9 cellular contexts compared by ENCODE assay signal in genomic region chr11:94521684-94522083, GRCh38. TPM values are rescaled to one million over a fixed set of nuclear protein-coding genes. Genes with fewer than 3 reads are reported as not detected.
DNase-seq lines count a peak whose midpoint lies in the region; ATAC-seq, FAIRE-seq and TF ChIP-seq lines count a peak whose summit lies in the region.
"Had no signal": no experiment of that assay in that cellular context is flagged by ENCODE, and none has a peak within 500 bp of the region (broad histone marks: within the 10 kb centered on the region; RNA-seq: fewer than 3 reads in every experiment).

No MANE protein-coding gene starts in this region.

- DNase-seq in G401 (ENCODE audit: low spot score) (peak; percentile 15), SW480 (ENCODE audit: low spot score) (peak; percentile 55), left lung (no peak), NCI-H1417 treated with DMSO at 0.1 percent for 48 hours (lab: John Stamatoyannopoulos, UW) (no peak), H54 (ENCODE audit: insufficient read length, low spot score) (no peak)
- DNase-seq in stimulated activated CD4-positive, alpha-beta T cell treated with anti-CD3 and anti-CD28 coated beads, Interleukin-2, amount 100 ng/mL, for 48 hours, result no peak

- no peak for TF ChIP-seq POLR2A in H54 (IDR thresholded peaks at IDR 0.05; ENCODE audit: low read depth, low read length)

- no peak for TF ChIP-seq CTCF in HEK293 (tag by site-specific recombination; IDR thresholded peaks at IDR 0.05)
- TF ChIP-seq CTCF in left lung (IDR thresholded peaks at IDR 0.05), result peak in 1 of 2 donors; percentile 38

- H3K4me1 ChIP-seq in HEK293 (ENCODE audit: control insufficient read depth, insufficient read depth, low read length) (no peaks in the 10 kb centered on the region), left lung (peaks cover 0 to 18% of the 10 kb centered on the region in 2 donors)
- H3K4me1 ChIP-seq: parathyroid adenoma had no signal

- H3K36me3 ChIP-seq in HEK293 (ENCODE audit: control insufficient read depth in 2 of 2, insufficient read depth in 1 of 2, low read length in 2 of 2) (no peaks in the 10 kb centered on the region), left lung (no peaks in the 10 kb centered on the region)

- peak; percentile 21 for ATAC-seq in left lung
- ATAC-seq in HG03565 (IDR thresholded peaks at IDR 0.05; ENCODE audit: unreplicated experiment), result no peak

- intact Hi-C loops in left lung (cut with DNase I), result no loop called here

- no peaks in the 10 kb centered on the region for H3K27me3 ChIP-seq in left lung

- H3K27ac ChIP-seq in HEK293 (ENCODE audit: extremely low read depth, low read depth, low read length) (no peak overlapping the region), left lung (no peak overlapping the region)
- H3K27ac ChIP-seq: parathyroid adenoma had no signal

- no peak for FAIRE-seq in H54 (lab: Jason Lieb, UNC)

- H3K9me3 ChIP-seq in HEK293 (ENCODE audit: control insufficient read depth, insufficient read depth, low read depth, low read length) (no peaks in the 10 kb centered on the region), left lung (no peaks in the 10 kb centered on the region)

- POLR2A ChIA-PET in HEK293 (lab: Yijun Ruan, JAX), result no interaction called here

- no peak overlapping the region for H3K4me3 ChIP-seq in HEK293 (ENCODE audit: low read depth, low read length)
- H3K4me3 ChIP-seq in left lung, result no peak overlapping the region

- in situ Hi-C loops in G401 (cut with HindIII; ENCODE audit: low sequenced_read_pairs), result no loop called here

- CTCF ChIA-PET in HEK293 (lab: Yijun Ruan, JAX), result interaction anchor here (0.7 to 1.6 kb wide), 11 partner anchors 9 to 784 kb away, joined by 3 to 6 read pairs (median 3); partner anchors contain the start of gene C11orf97

TF ChIP-seq in HEK293, 187 proteins besides CTCF, POLR2A, EP300 and RAD21:
- 0 out of 2 replicates have a peak, but pooled peaks have one; percentile 40 for TF ChIP-seq PRDM1 (tag by site-specific recombination; IDR thresholded peaks at IDR 0.05)
- TF ChIP-seq ZNF488 (tag by site-specific recombination; IDR thresholded peaks at IDR 0.05), result no peak
- 0 out of 2 replicates have a peak, but pooled peaks have one; percentile 14 for TF ChIP-seq ZNF654 (tag by site-specific recombination; IDR thresholded peaks at IDR 0.05; ENCODE audit: low read depth)

RNA-seq across cellular contexts. Expression of gene C11orf97, which starts 9.4 kb away (rescaled TPM):
- not detected in 2 replicates for total RNA-seq in G401 (2014; rRNA removed; shearing (Covaris generic))
- 1 to 10 TPM in 1 of 2 donors, not detected in 1; 1.8 TPM for total RNA-seq in left lung

RNA-seq across cellular contexts. Expression of gene FUT4, which starts 22.0 kb away (rescaled TPM):
- not detected in 2 replicates for total RNA-seq in G401 (2014; rRNA removed; shearing (Covaris generic))
- 1 to 10 TPM; 6.2 to 7.3 TPM for total RNA-seq in left lung

RNA-seq across cellular contexts. Expression of gene ANKRD49, which starts 27.9 kb away (rescaled TPM):
- total RNA-seq in G401 (2014; rRNA removed; shearing (Covaris generic)), result 13.2 and 17.7 TPM in 2 replicates
- total RNA-seq in left lung, result 10 to 100 TPM in 1 of 2 donors, 1 to 10 TPM in 1; 9.8 to 13.1 TPM

RNA-seq across cellular contexts. Expression of gene MRE11, which starts 28.0 kb away (rescaled TPM):
- 13.8 and 17.0 TPM in 2 replicates for total RNA-seq in G401 (2014; rRNA removed; shearing (Covaris generic))
- total RNA-seq in left lung, result 10 to 100 TPM; 15.5 to 20.8 TPM

RNA-seq across cellular contexts. Expression of gene PIWIL4, which starts 45.5 kb away (rescaled TPM):
- total RNA-seq in G401 (2014; rRNA removed; shearing (Covaris generic)), result not detected in 2 replicates
- total RNA-seq in left lung, result 1 to 10 TPM; 1.3 to 2.7 TPM

Comparison
In these comparisons a context has a peak if more than half of its experiments do, and no peak if none do; other contexts are left out.
1. DNase-seq: peak in G401 (single experiment) and SW480 (single experiment); none in left lung (0 of 2), NCI-H1417 treated with DMSO at 0.1 percent for 48 hours (single experiment), H54 (single experiment) and stimulated activated CD4-positive, alpha-beta T cell treated with anti-CD3 and anti-CD28 coated beads, Interleukin-2, amount 100 ng/mL, for 48 hours (0 of 2).